ENCODE assay signal across 19 cellular contexts in genomic region chr4:40563401-40563800, GRCh38.
DNase-seq lines count a peak whose midpoint lies in the region; ATAC-seq and TF ChIP-seq lines count a peak whose summit lies in the region.
"Had no signal": no experiment of that assay in that cellular context is flagged by ENCODE, and none has a peak within 500 bp of the region (broad histone marks: within the 10 kb centered on the region; RNA-seq: fewer than 3 reads in every experiment).

No MANE protein-coding gene starts in this region.

- DNase-seq in left ventricle myocardium superior: no peak
- DNase-seq in right atrium auricular region (ENCODE audit: low spot score): no peak
- peak; percentile 39 for DNase-seq in RPMI7951 (ENCODE audit: low read depth)
- no peak for DNase-seq in left lung
- no peak for DNase-seq in NCI-H345 (lab: John Stamatoyannopoulos, UW)
- DNase-seq in NCI-H69 (lab: John Stamatoyannopoulos, UW): no peak
- DNase-seq: 8988T; activated CD4-positive, alpha-beta T cell treated with anti-CD3 and anti-CD28 coated beads for 36 hours; activated naive CD8-positive, alpha-beta T cell treated with anti-CD3 and anti-CD28 coated beads, Interleukin-2, amount 50 U/mL, for 24 hours; activated T-cell treated with anti-CD3 and anti-CD28 coated beads, Interleukin-2, amount 50 U/mL, for 1 hour; COR-L47; erythroblast; NCI-H1436 treated with DMSO at 0.1 percent for 48 hours; NCI-H446; psoas muscle; testis had no signal

- no peaks in the 10 kb centered on the region for H3K36me3 ChIP-seq in right atrium auricular region
- no peaks in the 10 kb centered on the region for H3K36me3 ChIP-seq in left lung

- no peak overlapping the region for H3K4me3 Mint-ChIP-seq in stimulated activated memory B cell treated with anti-CD40 and anti-IgM and Interleukin-4, amounts not matched to agents 10 μg/mL and 1 μg/mL and 100 μg/mL, for 72 hours
- H3K4me3 Mint-ChIP-seq: activated CD4-positive, alpha-beta T cell treated with anti-CD3 and anti-CD28 coated beads for 36 hours; activated naive CD8-positive, alpha-beta T cell treated with anti-CD3 and anti-CD28 coated beads, Interleukin-2, amount 50 U/mL, for 24 hours; central memory CD8-positive, alpha-beta T cell had no signal

- H3K27ac Mint-ChIP-seq in stimulated activated memory B cell treated with anti-CD40 and anti-IgM and Interleukin-4, amounts not matched to agents 10 μg/mL and 1 μg/mL and 100 μg/mL, for 72 hours: no peak overlapping the region
- H3K27ac Mint-ChIP-seq: activated CD4-positive, alpha-beta T cell treated with anti-CD3 and anti-CD28 coated beads for 36 hours; activated naive CD8-positive, alpha-beta T cell treated with anti-CD3 and anti-CD28 coated beads, Interleukin-2, amount 50 U/mL, for 24 hours had no signal

- H3K4me1 ChIP-seq in right atrium auricular region (no peaks in the 10 kb centered on the region), left lung (peaks cover 12 to 78% of the 10 kb centered on the region in 2 donors)
- H3K4me1 ChIP-seq: psoas muscle had no signal

- H3K9me3 ChIP-seq in right atrium auricular region (no peaks in the 10 kb centered on the region), left lung (no peaks in the 10 kb centered on the region)
- H3K9me3 ChIP-seq: psoas muscle, testis had no signal

- ATAC-seq in left ventricle myocardium superior (peak; percentile 47), left lung (peak; percentile 35), HG02610 (IDR thresholded peaks at IDR 0.05; ENCODE audit: unreplicated experiment) (no peak)
- ATAC-seq in stimulated activated memory B cell treated with anti-CD40 and anti-IgM and Interleukin-4, amounts not matched to agents 10 μg/mL and 1 μg/mL and 100 μg/mL, for 72 hours: no peak
- ATAC-seq: activated CD4-positive, alpha-beta T cell treated with anti-CD3 and anti-CD28 coated beads for 36 hours; activated naive CD8-positive, alpha-beta T cell treated with anti-CD3 and anti-CD28 coated beads, Interleukin-2, amount 50 U/mL, for 24 hours; psoas muscle had no signal

- intact Hi-C loops in left ventricle myocardium superior (cut with micrococcal nuclease): no loop called here
- intact Hi-C loops in left lung (cut with DNase I): no loop called here

- no peaks in the 10 kb centered on the region for H3K27me3 Mint-ChIP-seq in stimulated activated memory B cell treated with anti-CD40 and anti-IgM and Interleukin-4, amounts not matched to agents 10 μg/mL and 1 μg/mL and 100 μg/mL, for 72 hours
- H3K27me3 Mint-ChIP-seq: activated CD4-positive, alpha-beta T cell treated with anti-CD3 and anti-CD28 coated beads for 36 hours; activated naive CD8-positive, alpha-beta T cell treated with anti-CD3 and anti-CD28 coated beads, Interleukin-2, amount 50 U/mL, for 24 hours had no signal

- no peaks in the 10 kb centered on the region for H3K9me3 Mint-ChIP-seq in stimulated activated memory B cell treated with anti-CD40 and anti-IgM and Interleukin-4, amounts not matched to agents 10 μg/mL and 1 μg/mL and 100 μg/mL, for 72 hours
- H3K9me3 Mint-ChIP-seq: activated naive CD8-positive, alpha-beta T cell treated with anti-CD3 and anti-CD28 coated beads, Interleukin-2, amount 50 U/mL, for 24 hours; central memory CD8-positive, alpha-beta T cell had no signal

- no peaks in the 10 kb centered on the region for H3K27me3 ChIP-seq in right atrium auricular region
- no peaks in the 10 kb centered on the region for H3K27me3 ChIP-seq in left lung
- H3K27me3 ChIP-seq: testis had no signal

- no peak overlapping the region for H3K27ac ChIP-seq in right atrium auricular region
- peak overlapping the region; percentile 10 to 78 for H3K27ac ChIP-seq in left lung
- H3K27ac ChIP-seq: psoas muscle, testis had no signal

- H3K4me3 ChIP-seq in right atrium auricular region: no peak overlapping the region
- no peak overlapping the region for H3K4me3 ChIP-seq in left lung
- H3K4me3 ChIP-seq: psoas muscle, testis had no signal

- TF ChIP-seq CTCF in right atrium auricular region (IDR thresholded peaks at IDR 0.05) (no peak), left lung (IDR thresholded peaks at IDR 0.05) (no peak)

- peaks cover 6% of the 10 kb centered on the region for H3K36me3 Mint-ChIP-seq in stimulated activated memory B cell treated with anti-CD40 and anti-IgM and Interleukin-4, amounts not matched to agents 10 μg/mL and 1 μg/mL and 100 μg/mL, for 72 hours

- peaks cover 62% of the 10 kb centered on the region for H3K4me1 Mint-ChIP-seq in stimulated activated memory B cell treated with anti-CD40 and anti-IgM and Interleukin-4, amounts not matched to agents 10 μg/mL and 1 μg/mL and 100 μg/mL, for 72 hours
- H3K4me1 Mint-ChIP-seq: central memory CD8-positive, alpha-beta T cell had no signal

Comparison
In these comparisons a context has a peak if more than half of its experiments do, and no peak if none do; other contexts are left out.
1. ATAC-seq: peak in left ventricle myocardium superior (single experiment) and left lung (single experiment); none in HG02610 (single experiment) and stimulated activated memory B cell treated with anti-CD40 and anti-IgM and Interleukin-4, amounts not matched to agents 10 μg/mL and 1 μg/mL and 100 μg/mL, for 72 hours (single experiment).
2. H3K27ac ChIP-seq: peak in left lung (2 of 2); none in right atrium auricular region (0 of 2).